In genomic region chr17:1344521-1344920, GRCh38 we compare ENCODE assay signal across 23 cellular contexts. TPM values are rescaled to one million over a fixed set of nuclear protein-coding genes. Genes with fewer than 3 reads are reported as not detected.
DNase-seq lines count a peak whose midpoint lies in the region; ATAC-seq, FAIRE-seq and TF ChIP-seq lines count a peak whose summit lies in the region.
"Had no signal": no experiment of that assay in that cellular context is flagged by ENCODE, and none has a peak within 500 bp of the region (broad histone marks: within the 10 kb centered on the region; RNA-seq: fewer than 3 reads in every experiment).

No MANE protein-coding gene starts in this region.

- no peak overlapping the region for H2AFZ ChIP-seq in GM23338

- H3K27me3 ChIP-seq in CD4-positive, alpha-beta T cell (ENCODE audit: control insufficient read depth, insufficient read depth, low read length), result no peaks in the 10 kb centered on the region
- H3K27me3 ChIP-seq in GM23338 (ENCODE audit: insufficient read depth), result no peaks in the 10 kb centered on the region
- H3K27me3 ChIP-seq: tibial artery had no signal

- H3K4me3 Mint-ChIP-seq in CD4-positive, alpha-beta T cell, result no peak overlapping the region
- H3K4me3 Mint-ChIP-seq in GM23338 (peak overlapping the region; percentile 19; the same call in 2 of the 3 replicates), T-helper 17 cell (no peak overlapping the region)
- H3K4me3 Mint-ChIP-seq: activated CD4-positive, alpha-beta T cell treated with anti-CD3 and anti-CD28 coated beads, Interleukin-2, amount 10 ng/mL, durations not matched to agents 7 days and 5 days; nephron; stimulated activated naive CD8-positive, alpha-beta T cell treated with anti-CD3 and anti-CD28 coated beads, Interleukin-15, Interleukin-2, amounts not matched to agents 100 ng/mL and 50 ng/mL, for 24 hours; T-helper 2 cell treated with Interferon-gamma antibody and Interleukin-4, amounts not matched to agents 5 μg/mL and 100 μg/mL, for 36 hours had no signal

- intact Hi-C loops in CD4-positive, alpha-beta T cell (cut with DNase I, micrococcal nuclease), result no loop called here

- peaks cover 20% of the 10 kb centered on the region for H3F3A ChIP-seq in GM23338 (replicated peaks; ENCODE audit: low read depth)

- H3K9me3 ChIP-seq in CD4-positive, alpha-beta T cell (ENCODE audit: control insufficient read depth, low read length), result no peaks in the 10 kb centered on the region
- no peaks in the 10 kb centered on the region for H3K9me3 ChIP-seq in T-helper 17 cell (ENCODE audit: control insufficient read depth, low read length, poor library complexity, severe bottlenecking)
- H3K9me3 ChIP-seq: left ventricle myocardium inferior, SK-N-SH, tibial artery had no signal

- H3K27me3 Mint-ChIP-seq in CD4-positive, alpha-beta T cell, result no peaks in the 10 kb centered on the region
- H3K27me3 Mint-ChIP-seq in GM23338 (ENCODE audit: insufficient read depth, low read depth, poor library complexity) (peaks cover 27% of the 10 kb centered on the region), T-helper 17 cell (no peaks in the 10 kb centered on the region)
- H3K27me3 Mint-ChIP-seq: activated CD4-positive, alpha-beta T cell treated with anti-CD3 and anti-CD28 coated beads, Interleukin-2, amount 10 ng/mL, durations not matched to agents 7 days and 5 days; stimulated activated naive CD8-positive, alpha-beta T cell treated with anti-CD3 and anti-CD28 coated beads, Interleukin-15, Interleukin-2, amounts not matched to agents 100 ng/mL and 50 ng/mL, for 24 hours had no signal

- no peak overlapping the region for H3K4me3 ChIP-seq in GM23338
- H3K4me3 ChIP-seq: left ventricle myocardium inferior, tibial artery had no signal

- POLR2A ChIA-PET in CD4-positive, alpha-beta T cell (lab: Charles Lee), result no interaction called here

- peak overlapping the region; percentile 48 for H3K27ac Mint-ChIP-seq in CD4-positive, alpha-beta T cell
- H3K27ac Mint-ChIP-seq in GM23338 (peak overlapping the region; percentile 64; the same call in 1 of the 2 replicates), T-helper 17 cell (peak overlapping the region; percentile 93)
- H3K27ac Mint-ChIP-seq: activated CD4-positive, alpha-beta T cell treated with anti-CD3 and anti-CD28 coated beads, Interleukin-2, amount 10 ng/mL, durations not matched to agents 7 days and 5 days; T-helper 2 cell treated with Interferon-gamma antibody and Interleukin-4, amounts not matched to agents 5 μg/mL and 100 μg/mL, for 36 hours had no signal

- no peak overlapping the region for H3K4me2 ChIP-seq in GM23338
- H3K4me2 ChIP-seq: SK-N-SH had no signal

- TF ChIP-seq CTCF in CD4-positive, alpha-beta T cell (IDR thresholded peaks at IDR 0.05), result no peak
- no peak for TF ChIP-seq CTCF in GM23338 (conservative IDR thresholded peaks at IDR 0.05; ENCODE audit: low read depth in 2 of 2)

- peaks cover 25% of the 10 kb centered on the region; the same call in 1 of the 2 replicates for H3K36me3 ChIP-seq in GM23338 (ENCODE audit: insufficient read depth)

- H3K27ac ChIP-seq in CD4-positive, alpha-beta T cell (ENCODE audit: low read depth, low read length), result no peak overlapping the region
- H3K27ac ChIP-seq in GM23338 (ENCODE audit: low read depth), result 0 out of 2 replicates have a peak overlapping the region, but pooled peaks have one; percentile 13
- H3K27ac ChIP-seq: epithelial cell of prostate, left ventricle myocardium inferior, tibial artery, WERI-Rb-1 had no signal

- CTCF ChIA-PET in CD4-positive, alpha-beta T cell (lab: Charles Lee), result interaction anchor here (0.6 to 1.4 kb wide), 2 partner anchors 11 to 12 kb away, joined by 3 read pairs; no protein-coding TSS in a partner anchor

- no peak for FAIRE-seq in HTR-8/SVneo (lab: Jason Lieb, UNC)

- ATAC-seq in CD4-positive, alpha-beta T cell (ENCODE audit: poor library complexity), result no peak
- ATAC-seq in GM23338 (peak; percentile 46), T-helper 17 cell (no peak), HG03378 (IDR thresholded peaks at IDR 0.05; ENCODE audit: unreplicated experiment) (no peak)
- ATAC-seq: sciatic nerve had no signal

- H3K79me2 ChIP-seq in GM23338 (replicated peaks; ENCODE audit: insufficient read depth), result peaks cover 44% of the 10 kb centered on the region

- DNase-seq in CD4-positive, alpha-beta T cell, result no peak
- DNase-seq in GM23338 (ENCODE audit: low spot score) (no peak), T-helper 17 cell (no peak), left kidney (ENCODE audit: low read depth, low spot score) (peak; percentile 39), superior temporal gyrus (ENCODE audit: extremely low spot score) (no peak), HTR-8/SVneo (ENCODE audit: insufficient read length, low spot score) (no peak)
- DNase-seq: activated CD4-positive, alpha-beta T cell treated with anti-CD3 and anti-CD28 coated beads, Interleukin-2, amount 10 ng/mL, durations not matched to agents 7 days and 5 days; DMS 273 treated with DMSO at 0.1 percent for 48 hours; head of caudate nucleus; left ventricle myocardium inferior; NCI-H2171 treated with DMSO at 0.1 percent for 48 hours; NCI-H526; posterior cingulate gyrus; SK-N-SH; stimulated activated CD4-positive, alpha-beta T cell treated with anti-CD3 and anti-CD28 coated beads, Interleukin-4, amount 100 ng/mL, for 4 hours; tibial artery; WERI-Rb-1 had no signal

- peaks cover 27% of the 10 kb centered on the region for H3K4me1 Mint-ChIP-seq in CD4-positive, alpha-beta T cell (ENCODE audit: low read depth)
- H3K4me1 Mint-ChIP-seq in GM23338, result peaks cover 35% of the 10 kb centered on the region
- H3K4me1 Mint-ChIP-seq in T-helper 17 cell, result peaks cover 15% of the 10 kb centered on the region

- H3K4me1 ChIP-seq in GM23338 (ENCODE audit: insufficient read depth), result peaks cover 22% of the 10 kb centered on the region

- H3K9me3 Mint-ChIP-seq in CD4-positive, alpha-beta T cell, result no peaks in the 10 kb centered on the region
- no peaks in the 10 kb centered on the region; the same call in 1 of the 3 replicates for H3K9me3 Mint-ChIP-seq in GM23338
- H3K9me3 Mint-ChIP-seq: activated CD4-positive, alpha-beta T cell treated with anti-CD3 and anti-CD28 coated beads, Interleukin-2, amount 10 ng/mL, durations not matched to agents 7 days and 5 days; nephron; stimulated activated naive CD8-positive, alpha-beta T cell treated with anti-CD3 and anti-CD28 coated beads, Interleukin-15, Interleukin-2, amounts not matched to agents 100 ng/mL and 50 ng/mL, for 24 hours; T-helper 2 cell treated with Interferon-gamma antibody and Interleukin-4, amounts not matched to agents 5 μg/mL and 100 μg/mL, for 36 hours had no signal

- peaks cover 52% of the 10 kb centered on the region for H3K36me3 Mint-ChIP-seq in CD4-positive, alpha-beta T cell (ENCODE audit: low read depth)
- peaks cover 64% of the 10 kb centered on the region for H3K36me3 Mint-ChIP-seq in GM23338 (ENCODE audit: low read depth)
- peaks cover 6% of the 10 kb centered on the region for H3K36me3 Mint-ChIP-seq in T-helper 17 cell (ENCODE audit: low read depth)

- H4K20me1 ChIP-seq in GM23338 (replicated peaks; ENCODE audit: insufficient read depth), result peaks cover 42% of the 10 kb centered on the region

- H3K9me2 ChIP-seq in GM23338 (ENCODE audit: insufficient read depth), result no peaks in the 10 kb centered on the region
- H3K9me2 ChIP-seq: SK-N-SH had no signal

TF ChIP-seq in GM23338, 12 proteins besides CTCF, POLR2A, EP300 and RAD21 (continues in another document):
- TF ChIP-seq, protein P1, sequence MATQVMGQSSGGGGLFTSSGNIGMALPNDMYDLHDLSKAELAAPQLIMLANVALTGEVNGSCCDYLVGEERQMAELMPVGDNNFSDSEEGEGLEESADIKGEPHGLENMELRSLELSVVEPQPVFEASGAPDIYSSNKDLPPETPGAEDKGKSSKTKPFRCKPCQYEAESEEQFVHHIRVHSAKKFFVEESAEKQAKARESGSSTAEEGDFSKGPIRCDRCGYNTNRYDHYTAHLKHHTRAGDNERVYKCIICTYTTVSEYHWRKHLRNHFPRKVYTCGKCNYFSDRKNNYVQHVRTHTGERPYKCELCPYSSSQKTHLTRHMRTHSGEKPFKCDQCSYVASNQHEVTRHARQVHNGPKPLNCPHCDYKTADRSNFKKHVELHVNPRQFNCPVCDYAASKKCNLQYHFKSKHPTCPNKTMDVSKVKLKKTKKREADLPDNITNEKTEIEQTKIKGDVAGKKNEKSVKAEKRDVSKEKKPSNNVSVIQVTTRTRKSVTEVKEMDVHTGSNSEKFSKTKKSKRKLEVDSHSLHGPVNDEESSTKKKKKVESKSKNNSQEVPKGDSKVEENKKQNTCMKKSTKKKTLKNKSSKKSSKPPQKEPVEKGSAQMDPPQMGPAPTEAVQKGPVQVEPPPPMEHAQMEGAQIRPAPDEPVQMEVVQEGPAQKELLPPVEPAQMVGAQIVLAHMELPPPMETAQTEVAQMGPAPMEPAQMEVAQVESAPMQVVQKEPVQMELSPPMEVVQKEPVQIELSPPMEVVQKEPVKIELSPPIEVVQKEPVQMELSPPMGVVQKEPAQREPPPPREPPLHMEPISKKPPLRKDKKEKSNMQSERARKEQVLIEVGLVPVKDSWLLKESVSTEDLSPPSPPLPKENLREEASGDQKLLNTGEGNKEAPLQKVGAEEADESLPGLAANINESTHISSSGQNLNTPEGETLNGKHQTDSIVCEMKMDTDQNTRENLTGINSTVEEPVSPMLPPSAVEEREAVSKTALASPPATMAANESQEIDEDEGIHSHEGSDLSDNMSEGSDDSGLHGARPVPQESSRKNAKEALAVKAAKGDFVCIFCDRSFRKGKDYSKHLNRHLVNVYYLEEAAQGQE (IDR thresholded peaks at IDR 0.05; ENCODE audit: unreplicated experiment), result no peak
- TF ChIP-seq EZH2 (IDR thresholded peaks at IDR 0.05; ENCODE audit: low read depth, unreplicated experiment), result no peak
- TF ChIP-seq POLR2AphosphoS5 (IDR thresholded peaks at IDR 0.05; ENCODE audit: low read depth), result no peak

RNA-seq across cellular contexts. Expression of gene YWHAE, which starts 55.5 kb away (rescaled TPM):
- total RNA-seq in CD4-positive, alpha-beta T cell, result 100 to 1,000 TPM; 116 to 133 TPM
- total RNA-seq in GM23338 (2014; rRNA removed; shearing (Covaris generic)), result 1,251 and 1,409 TPM in 2 replicates
- polyA plus RNA-seq in GM23338 (2016; fragmentation: Nextera tagmentation; extraction: Ambion mirVana), result 1,271 and 1,283 TPM in 2 replicates
- total RNA-seq in T-helper 17 cell, result 100 to 1,000 TPM; 142 to 146 TPM
